In the genomic region with DNA sequence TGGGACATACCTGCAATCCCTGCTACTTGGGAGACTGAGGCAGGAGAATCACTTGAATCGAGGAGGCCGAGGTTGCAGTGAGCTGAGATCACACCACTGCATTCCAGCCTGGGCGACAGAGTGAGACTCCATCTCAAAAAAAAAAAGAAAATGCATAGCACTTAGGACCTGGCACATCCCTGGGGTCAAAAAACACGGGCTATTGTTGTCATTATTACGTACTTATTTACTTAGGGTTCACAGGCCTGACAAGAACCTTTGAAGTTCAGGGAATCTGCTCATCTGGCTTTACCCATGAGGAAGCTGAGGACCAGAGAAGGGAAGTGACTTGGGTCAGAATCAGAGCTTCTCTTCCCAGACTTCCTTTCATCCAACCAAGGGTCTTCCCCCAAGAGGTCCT, we compare ENCODE assay signal across 1 cellular context.
A peak's percentile ranks its signal among the peaks of the same experiment; 100 is the strongest.
TF ChIP-seq lines count a peak whose summit lies in the region.

No MANE protein-coding gene starts in this region.

TF ChIP-seq in HepG2, 621 proteins besides CTCF, POLR2A, EP300 and RAD21 (continued from another document and continues in another):
- TF ChIP-seq, protein P1, sequence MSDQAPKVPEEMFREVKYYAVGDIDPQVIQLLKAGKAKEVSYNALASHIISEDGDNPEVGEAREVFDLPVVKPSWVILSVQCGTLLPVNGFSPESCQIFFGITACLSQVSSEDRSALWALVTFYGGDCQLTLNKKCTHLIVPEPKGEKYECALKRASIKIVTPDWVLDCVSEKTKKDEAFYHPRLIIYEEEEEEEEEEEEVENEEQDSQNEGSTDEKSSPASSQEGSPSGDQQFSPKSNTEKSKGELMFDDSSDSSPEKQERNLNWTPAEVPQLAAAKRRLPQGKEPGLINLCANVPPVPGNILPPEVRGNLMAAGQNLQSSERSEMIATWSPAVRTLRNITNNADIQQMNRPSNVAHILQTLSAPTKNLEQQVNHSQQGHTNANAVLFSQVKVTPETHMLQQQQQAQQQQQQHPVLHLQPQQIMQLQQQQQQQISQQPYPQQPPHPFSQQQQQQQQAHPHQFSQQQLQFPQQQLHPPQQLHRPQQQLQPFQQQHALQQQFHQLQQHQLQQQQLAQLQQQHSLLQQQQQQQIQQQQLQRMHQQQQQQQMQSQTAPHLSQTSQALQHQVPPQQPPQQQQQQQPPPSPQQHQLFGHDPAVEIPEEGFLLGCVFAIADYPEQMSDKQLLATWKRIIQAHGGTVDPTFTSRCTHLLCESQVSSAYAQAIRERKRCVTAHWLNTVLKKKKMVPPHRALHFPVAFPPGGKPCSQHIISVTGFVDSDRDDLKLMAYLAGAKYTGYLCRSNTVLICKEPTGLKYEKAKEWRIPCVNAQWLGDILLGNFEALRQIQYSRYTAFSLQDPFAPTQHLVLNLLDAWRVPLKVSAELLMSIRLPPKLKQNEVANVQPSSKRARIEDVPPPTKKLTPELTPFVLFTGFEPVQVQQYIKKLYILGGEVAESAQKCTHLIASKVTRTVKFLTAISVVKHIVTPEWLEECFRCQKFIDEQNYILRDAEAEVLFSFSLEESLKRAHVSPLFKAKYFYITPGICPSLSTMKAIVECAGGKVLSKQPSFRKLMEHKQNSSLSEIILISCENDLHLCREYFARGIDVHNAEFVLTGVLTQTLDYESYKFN (CRISPR knock-in tag; conservative IDR thresholded peaks at IDR 0.05), result peak; percentile 80
- TF ChIP-seq FOSL2 (CRISPR knock-in tag; IDR thresholded peaks at IDR 0.05), result peak; percentile 44
- no peak for TF ChIP-seq POGZ (CRISPR knock-in tag; IDR thresholded peaks at IDR 0.05)
- TF ChIP-seq JARID2 (CRISPR knock-in tag; IDR thresholded peaks at IDR 0.05; ENCODE audit: insufficient replicate concordance), result no peak
- TF ChIP-seq ETV5 (CRISPR knock-in tag; IDR thresholded peaks at IDR 0.05; ENCODE audit: borderline replicate concordance), result peak; percentile 47; the same call in 1 of the 2 replicates
- TF ChIP-seq, protein P2, sequence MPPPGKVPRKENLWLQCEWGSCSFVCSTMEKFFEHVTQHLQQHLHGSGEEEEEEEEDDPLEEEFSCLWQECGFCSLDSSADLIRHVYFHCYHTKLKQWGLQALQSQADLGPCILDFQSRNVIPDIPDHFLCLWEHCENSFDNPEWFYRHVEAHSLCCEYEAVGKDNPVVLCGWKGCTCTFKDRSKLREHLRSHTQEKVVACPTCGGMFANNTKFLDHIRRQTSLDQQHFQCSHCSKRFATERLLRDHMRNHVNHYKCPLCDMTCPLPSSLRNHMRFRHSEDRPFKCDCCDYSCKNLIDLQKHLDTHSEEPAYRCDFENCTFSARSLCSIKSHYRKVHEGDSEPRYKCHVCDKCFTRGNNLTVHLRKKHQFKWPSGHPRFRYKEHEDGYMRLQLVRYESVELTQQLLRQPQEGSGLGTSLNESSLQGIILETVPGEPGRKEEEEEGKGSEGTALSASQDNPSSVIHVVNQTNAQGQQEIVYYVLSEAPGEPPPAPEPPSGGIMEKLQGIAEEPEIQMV (CRISPR knock-in tag; IDR thresholded peaks at IDR 0.05; ENCODE audit: low read depth), result no peak
- TF ChIP-seq HMGA1 (CRISPR knock-in tag; conservative IDR thresholded peaks at IDR 0.05), result no peak
- TF ChIP-seq SP1 (IDR thresholded peaks at IDR 0.05), result no peak
- TF ChIP-seq SP1 (CRISPR knock-in tag; IDR thresholded peaks at IDR 0.05), result no peak
- peak; percentile 72; the same call in 1 of the 2 replicates for TF ChIP-seq HMG20A (CRISPR knock-in tag; IDR thresholded peaks at IDR 0.05; ENCODE audit: borderline replicate concordance)
- TF ChIP-seq, protein P3, sequence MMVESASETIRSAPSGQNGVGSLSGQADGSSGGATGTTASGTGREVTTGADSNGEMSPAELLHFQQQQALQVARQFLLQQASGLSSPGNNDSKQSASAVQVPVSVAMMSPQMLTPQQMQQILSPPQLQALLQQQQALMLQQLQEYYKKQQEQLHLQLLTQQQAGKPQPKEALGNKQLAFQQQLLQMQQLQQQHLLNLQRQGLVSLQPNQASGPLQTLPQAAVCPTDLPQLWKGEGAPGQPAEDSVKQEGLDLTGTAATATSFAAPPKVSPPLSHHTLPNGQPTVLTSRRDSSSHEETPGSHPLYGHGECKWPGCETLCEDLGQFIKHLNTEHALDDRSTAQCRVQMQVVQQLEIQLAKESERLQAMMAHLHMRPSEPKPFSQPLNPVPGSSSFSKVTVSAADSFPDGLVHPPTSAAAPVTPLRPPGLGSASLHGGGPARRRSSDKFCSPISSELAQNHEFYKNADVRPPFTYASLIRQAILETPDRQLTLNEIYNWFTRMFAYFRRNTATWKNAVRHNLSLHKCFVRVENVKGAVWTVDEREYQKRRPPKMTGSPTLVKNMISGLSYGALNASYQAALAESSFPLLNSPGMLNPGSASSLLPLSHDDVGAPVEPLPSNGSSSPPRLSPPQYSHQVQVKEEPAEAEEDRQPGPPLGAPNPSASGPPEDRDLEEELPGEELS (CRISPR knock-in tag; IDR thresholded peaks at IDR 0.05), result peak; percentile 48
- no peak for TF ChIP-seq DR1 (CRISPR knock-in tag; IDR thresholded peaks at IDR 0.05)
- TF ChIP-seq HIVEP1 (CRISPR knock-in tag; IDR thresholded peaks at IDR 0.05), result no peak
- no peak for TF ChIP-seq ZNF670 (CRISPR knock-in tag; IDR thresholded peaks at IDR 0.05; ENCODE audit: borderline replicate concordance)
- TF ChIP-seq BRD4 (CRISPR knock-in tag; IDR thresholded peaks at IDR 0.05), result no peak
- TF ChIP-seq PPARG (CRISPR knock-in tag; conservative IDR thresholded peaks at IDR 0.05), result no peak; the same call in 1 of the 2 replicates
- TF ChIP-seq SOX5 (CRISPR knock-in tag; IDR thresholded peaks at IDR 0.05; ENCODE audit: borderline replicate concordance), result peak; percentile 97
- no peak for TF ChIP-seq ZNF343 (CRISPR knock-in tag; IDR thresholded peaks at IDR 0.05)
- TF ChIP-seq STAG1 (CRISPR knock-in tag; IDR thresholded peaks at IDR 0.05), result no peak
- TF ChIP-seq, protein P4, sequence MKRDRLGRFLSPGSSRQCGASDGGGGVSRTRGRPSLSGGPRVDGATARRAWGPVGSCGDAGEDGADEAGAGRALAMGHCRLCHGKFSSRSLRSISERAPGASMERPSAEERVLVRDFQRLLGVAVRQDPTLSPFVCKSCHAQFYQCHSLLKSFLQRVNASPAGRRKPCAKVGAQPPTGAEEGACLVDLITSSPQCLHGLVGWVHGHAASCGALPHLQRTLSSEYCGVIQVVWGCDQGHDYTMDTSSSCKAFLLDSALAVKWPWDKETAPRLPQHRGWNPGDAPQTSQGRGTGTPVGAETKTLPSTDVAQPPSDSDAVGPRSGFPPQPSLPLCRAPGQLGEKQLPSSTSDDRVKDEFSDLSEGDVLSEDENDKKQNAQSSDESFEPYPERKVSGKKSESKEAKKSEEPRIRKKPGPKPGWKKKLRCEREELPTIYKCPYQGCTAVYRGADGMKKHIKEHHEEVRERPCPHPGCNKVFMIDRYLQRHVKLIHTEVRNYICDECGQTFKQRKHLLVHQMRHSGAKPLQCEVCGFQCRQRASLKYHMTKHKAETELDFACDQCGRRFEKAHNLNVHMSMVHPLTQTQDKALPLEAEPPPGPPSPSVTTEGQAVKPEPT (CRISPR knock-in tag; IDR thresholded peaks at IDR 0.05; ENCODE audit: low read depth), result no peak
- no peak for TF ChIP-seq ZNF562 (CRISPR knock-in tag; IDR thresholded peaks at IDR 0.05; ENCODE audit: borderline replicate concordance)
- TF ChIP-seq ZNF530 (CRISPR knock-in tag; IDR thresholded peaks at IDR 0.05; ENCODE audit: low read depth), result no peak
- no peak for TF ChIP-seq ZNF577 (CRISPR knock-in tag; IDR thresholded peaks at IDR 0.05; ENCODE audit: borderline replicate concordance, low read depth)
- TF ChIP-seq NAIF1 (CRISPR knock-in tag; IDR thresholded peaks at IDR 0.05; ENCODE audit: borderline replicate concordance), result no peak
- no peak for TF ChIP-seq ZNF766 (CRISPR knock-in tag; IDR thresholded peaks at IDR 0.05; ENCODE audit: borderline replicate concordance)
- TF ChIP-seq RXRA (CRISPR knock-in tag; IDR thresholded peaks at IDR 0.05), result no peak; the same call in 1 of the 2 replicates
- no peak for TF ChIP-seq ZNF367 (CRISPR knock-in tag; IDR thresholded peaks at IDR 0.05; ENCODE audit: borderline replicate concordance)
- TF ChIP-seq, protein P5, sequence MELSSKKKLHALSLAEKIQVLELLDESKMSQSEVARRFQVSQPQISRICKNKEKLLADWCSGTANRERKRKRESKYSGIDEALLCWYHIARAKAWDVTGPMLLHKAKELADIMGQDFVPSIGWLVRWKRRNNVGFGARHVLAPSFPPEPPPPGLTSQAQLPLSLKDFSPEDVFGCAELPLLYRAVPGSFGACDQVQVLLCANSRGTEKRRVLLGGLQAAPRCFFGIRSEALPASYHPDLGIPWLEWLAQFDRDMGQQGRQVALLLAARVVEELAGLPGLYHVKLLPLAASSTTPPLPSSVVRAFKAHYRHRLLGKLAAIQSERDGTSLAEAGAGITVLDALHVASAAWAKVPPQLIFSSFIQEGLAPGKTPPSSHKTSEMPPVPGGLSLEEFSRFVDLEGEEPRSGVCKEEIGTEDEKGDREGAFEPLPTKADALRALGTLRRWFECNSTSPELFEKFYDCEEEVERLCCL (CRISPR knock-in tag; IDR thresholded peaks at IDR 0.05; ENCODE audit: borderline replicate concordance), result no peak
- no peak for TF ChIP-seq ZNF460 (CRISPR knock-in tag; IDR thresholded peaks at IDR 0.05; ENCODE audit: borderline replicate concordance)
- TF ChIP-seq ZNF547 (CRISPR knock-in tag; IDR thresholded peaks at IDR 0.05), result no peak
- TF ChIP-seq ZSCAN25 (CRISPR knock-in tag; IDR thresholded peaks at IDR 0.05), result no peak
- TF ChIP-seq U2AF1 (optimal IDR thresholded peaks at IDR 0.05; ENCODE audit: low read depth, low read length), result no peak
- TF ChIP-seq ONECUT2 (CRISPR knock-in tag; IDR thresholded peaks at IDR 0.05), result no peak
- TF ChIP-seq HNF4A (CRISPR knock-in tag; IDR thresholded peaks at IDR 0.05), result peak; percentile 58
- no peak for TF ChIP-seq SRSF4 (IDR thresholded peaks at IDR 0.05; ENCODE audit: low read depth, low read length, poor library complexity, severe bottlenecking)
- no peak for TF ChIP-seq JDP2 (CRISPR knock-in tag; IDR thresholded peaks at IDR 0.05; ENCODE audit: borderline replicate concordance)
- no peak for TF ChIP-seq FLYWCH1 (CRISPR knock-in tag; IDR thresholded peaks at IDR 0.05)
- TF ChIP-seq NCOA2 (CRISPR knock-in tag; IDR thresholded peaks at IDR 0.05), result peak; percentile 46; the same call in 1 of the 2 replicates
- no peak for TF ChIP-seq PAWR (CRISPR knock-in tag; IDR thresholded peaks at IDR 0.05; ENCODE audit: borderline replicate concordance)
- TF ChIP-seq, protein P6, sequence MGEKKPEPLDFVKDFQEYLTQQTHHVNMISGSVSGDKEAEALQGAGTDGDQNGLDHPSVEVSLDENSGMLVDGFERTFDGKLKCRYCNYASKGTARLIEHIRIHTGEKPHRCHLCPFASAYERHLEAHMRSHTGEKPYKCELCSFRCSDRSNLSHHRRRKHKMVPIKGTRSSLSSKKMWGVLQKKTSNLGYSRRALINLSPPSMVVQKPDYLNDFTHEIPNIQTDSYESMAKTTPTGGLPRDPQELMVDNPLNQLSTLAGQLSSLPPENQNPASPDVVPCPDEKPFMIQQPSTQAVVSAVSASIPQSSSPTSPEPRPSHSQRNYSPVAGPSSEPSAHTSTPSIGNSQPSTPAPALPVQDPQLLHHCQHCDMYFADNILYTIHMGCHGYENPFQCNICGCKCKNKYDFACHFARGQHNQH (CRISPR knock-in tag; IDR thresholded peaks at IDR 0.05), result no peak
- no peak for TF ChIP-seq ZNF44 (CRISPR knock-in tag; IDR thresholded peaks at IDR 0.05)
- no peak for TF ChIP-seq MXD4 (CRISPR knock-in tag; IDR thresholded peaks at IDR 0.05)
- no peak for TF ChIP-seq FOXJ3 (CRISPR knock-in tag; IDR thresholded peaks at IDR 0.05; ENCODE audit: borderline replicate concordance)
- TF ChIP-seq SP4 (CRISPR knock-in tag; IDR thresholded peaks at IDR 0.05), result no peak
- no peak for TF ChIP-seq ZZZ3 (CRISPR knock-in tag; IDR thresholded peaks at IDR 0.05; ENCODE audit: borderline replicate concordance)
- no peak for TF ChIP-seq JUN (CRISPR knock-in tag; IDR thresholded peaks at IDR 0.05)
- no peak for TF ChIP-seq ZNF724P (CRISPR knock-in tag; IDR thresholded peaks at IDR 0.05; ENCODE audit: borderline replicate concordance)
- TF ChIP-seq, protein P7, sequence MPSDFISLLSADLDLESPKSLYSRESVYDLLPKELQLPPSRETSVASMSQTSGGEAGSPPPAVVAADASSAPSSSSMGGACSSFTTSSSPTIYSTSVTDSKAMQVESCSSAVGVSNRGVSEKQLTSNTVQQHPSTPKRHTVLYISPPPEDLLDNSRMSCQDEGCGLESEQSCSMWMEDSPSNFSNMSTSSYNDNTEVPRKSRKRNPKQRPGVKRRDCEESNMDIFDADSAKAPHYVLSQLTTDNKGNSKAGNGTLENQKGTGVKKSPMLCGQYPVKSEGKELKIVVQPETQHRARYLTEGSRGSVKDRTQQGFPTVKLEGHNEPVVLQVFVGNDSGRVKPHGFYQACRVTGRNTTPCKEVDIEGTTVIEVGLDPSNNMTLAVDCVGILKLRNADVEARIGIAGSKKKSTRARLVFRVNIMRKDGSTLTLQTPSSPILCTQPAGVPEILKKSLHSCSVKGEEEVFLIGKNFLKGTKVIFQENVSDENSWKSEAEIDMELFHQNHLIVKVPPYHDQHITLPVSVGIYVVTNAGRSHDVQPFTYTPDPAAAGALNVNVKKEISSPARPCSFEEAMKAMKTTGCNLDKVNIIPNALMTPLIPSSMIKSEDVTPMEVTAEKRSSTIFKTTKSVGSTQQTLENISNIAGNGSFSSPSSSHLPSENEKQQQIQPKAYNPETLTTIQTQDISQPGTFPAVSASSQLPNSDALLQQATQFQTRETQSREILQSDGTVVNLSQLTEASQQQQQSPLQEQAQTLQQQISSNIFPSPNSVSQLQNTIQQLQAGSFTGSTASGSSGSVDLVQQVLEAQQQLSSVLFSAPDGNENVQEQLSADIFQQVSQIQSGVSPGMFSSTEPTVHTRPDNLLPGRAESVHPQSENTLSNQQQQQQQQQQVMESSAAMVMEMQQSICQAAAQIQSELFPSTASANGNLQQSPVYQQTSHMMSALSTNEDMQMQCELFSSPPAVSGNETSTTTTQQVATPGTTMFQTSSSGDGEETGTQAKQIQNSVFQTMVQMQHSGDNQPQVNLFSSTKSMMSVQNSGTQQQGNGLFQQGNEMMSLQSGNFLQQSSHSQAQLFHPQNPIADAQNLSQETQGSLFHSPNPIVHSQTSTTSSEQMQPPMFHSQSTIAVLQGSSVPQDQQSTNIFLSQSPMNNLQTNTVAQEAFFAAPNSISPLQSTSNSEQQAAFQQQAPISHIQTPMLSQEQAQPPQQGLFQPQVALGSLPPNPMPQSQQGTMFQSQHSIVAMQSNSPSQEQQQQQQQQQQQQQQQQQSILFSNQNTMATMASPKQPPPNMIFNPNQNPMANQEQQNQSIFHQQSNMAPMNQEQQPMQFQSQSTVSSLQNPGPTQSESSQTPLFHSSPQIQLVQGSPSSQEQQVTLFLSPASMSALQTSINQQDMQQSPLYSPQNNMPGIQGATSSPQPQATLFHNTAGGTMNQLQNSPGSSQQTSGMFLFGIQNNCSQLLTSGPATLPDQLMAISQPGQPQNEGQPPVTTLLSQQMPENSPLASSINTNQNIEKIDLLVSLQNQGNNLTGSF (CRISPR knock-in tag; IDR thresholded peaks at IDR 0.05), result no peak
- no peak for TF ChIP-seq SP5 (CRISPR knock-in tag; IDR thresholded peaks at IDR 0.05; ENCODE audit: borderline replicate concordance, low read depth)
- TF ChIP-seq, protein P8, sequence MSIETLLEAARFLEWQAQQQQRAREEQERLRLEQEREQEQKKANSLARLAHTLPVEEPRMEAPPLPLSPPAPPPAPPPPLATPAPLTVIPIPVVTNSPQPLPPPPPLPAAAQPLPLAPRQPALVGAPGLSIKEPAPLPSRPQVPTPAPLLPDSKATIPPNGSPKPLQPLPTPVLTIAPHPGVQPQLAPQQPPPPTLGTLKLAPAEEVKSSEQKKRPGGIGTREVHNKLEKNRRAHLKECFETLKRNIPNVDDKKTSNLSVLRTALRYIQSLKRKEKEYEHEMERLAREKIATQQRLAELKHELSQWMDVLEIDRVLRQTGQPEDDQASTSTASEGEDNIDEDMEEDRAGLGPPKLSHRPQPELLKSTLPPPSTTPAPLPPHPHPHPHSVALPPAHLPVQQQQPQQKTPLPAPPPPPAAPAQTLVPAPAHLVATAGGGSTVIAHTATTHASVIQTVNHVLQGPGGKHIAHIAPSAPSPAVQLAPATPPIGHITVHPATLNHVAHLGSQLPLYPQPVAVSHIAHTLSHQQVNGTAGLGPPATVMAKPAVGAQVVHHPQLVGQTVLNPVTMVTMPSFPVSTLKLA (IDR thresholded peaks at IDR 0.05), result no peak
